Comparison of ENCODE assay signal across 15 cellular contexts in genomic region chr6:29509239-29509638, GRCh38. TPM values are rescaled to one million over a fixed set of nuclear protein-coding genes. Genes with fewer than 3 reads are reported as not detected.
DNase-seq lines count a peak whose midpoint lies in the region; ATAC-seq and TF ChIP-seq lines count a peak whose summit lies in the region.
"Had no signal": no experiment of that assay in that cellular context is flagged by ENCODE, and none has a peak within 500 bp of the region (broad histone marks: within the 10 kb centered on the region; RNA-seq: fewer than 3 reads in every experiment).

No MANE protein-coding gene starts in this region.

- H3K27me3 Mint-ChIP-seq in activated T-cell treated with anti-CD3 and anti-CD28 coated beads, Interleukin-2, amount 50 U/mL, for 72 hours (ENCODE audit: low read depth), result peaks cover 7% of the 10 kb centered on the region
- H3K27me3 Mint-ChIP-seq in nephron progenitor cell (ENCODE audit: low read depth, poor library complexity), result peaks cover 30% of the 10 kb centered on the region

- peak; percentile 29 to 51 for ATAC-seq in activated T-cell treated with anti-CD3 and anti-CD28 coated beads, Interleukin-2, amount 50 U/mL, for 72 hours (replicated peaks in 1 of 2)
- peak; percentile 91 for ATAC-seq in GM21576 (IDR thresholded peaks at IDR 0.05; ENCODE audit: unreplicated experiment)
- peak; percentile 72 for ATAC-seq in HG03159 (IDR thresholded peaks at IDR 0.05; ENCODE audit: unreplicated experiment)
- ATAC-seq in stimulated activated effector memory CD8-positive, alpha-beta T cell treated with anti-CD3 and anti-CD28 coated beads, Interleukin-12 subunit alpha, Interleukin-12 subunit beta, amount 100 ng/mL, for 72 hours, result peak; percentile 52

- H3K36me3 Mint-ChIP-seq in activated T-cell treated with anti-CD3 and anti-CD28 coated beads, Interleukin-2, amount 50 U/mL, for 72 hours (ENCODE audit: insufficient read depth in 2 of 2), result no peaks in the 10 kb centered on the region
- H3K36me3 Mint-ChIP-seq in stimulated activated effector memory CD8-positive, alpha-beta T cell treated with anti-CD3 and anti-CD28 coated beads, Interleukin-12 subunit alpha, Interleukin-12 subunit beta, amount 100 ng/mL, for 72 hours, result no peaks in the 10 kb centered on the region
- H3K36me3 Mint-ChIP-seq in nephron progenitor cell (ENCODE audit: low read depth), result no peaks in the 10 kb centered on the region
- H3K36me3 Mint-ChIP-seq: activated naive CD4-positive, alpha-beta T cell treated with anti-CD3 and anti-CD28 coated beads, Interleukin-2, amount 50 U/mL, for 72 hours had no signal

- no peak for TF ChIP-seq CTCF in nephron progenitor cell (IDR thresholded peaks at IDR 0.05)

- H3K9me3 Mint-ChIP-seq in activated T-cell treated with anti-CD3 and anti-CD28 coated beads, Interleukin-2, amount 50 U/mL, for 72 hours, result no peaks in the 10 kb centered on the region
- no peaks in the 10 kb centered on the region for H3K9me3 Mint-ChIP-seq in stimulated activated effector memory CD8-positive, alpha-beta T cell treated with anti-CD3 and anti-CD28 coated beads, Interleukin-12 subunit alpha, Interleukin-12 subunit beta, amount 100 ng/mL, for 72 hours
- peaks cover 3% of the 10 kb centered on the region for H3K9me3 Mint-ChIP-seq in nephron progenitor cell
- H3K9me3 Mint-ChIP-seq: activated naive CD4-positive, alpha-beta T cell treated with anti-CD3 and anti-CD28 coated beads, Interleukin-2, amount 50 U/mL, for 72 hours had no signal

- no peak overlapping the region for H3K4me3 Mint-ChIP-seq in activated T-cell treated with anti-CD3 and anti-CD28 coated beads, Interleukin-2, amount 50 U/mL, for 72 hours
- no peak overlapping the region for H3K4me3 Mint-ChIP-seq in stimulated activated effector memory CD8-positive, alpha-beta T cell treated with anti-CD3 and anti-CD28 coated beads, Interleukin-12 subunit alpha, Interleukin-12 subunit beta, amount 100 ng/mL, for 72 hours
- H3K4me3 Mint-ChIP-seq in nephron progenitor cell, result no peak overlapping the region

- DNase-seq in activated T-cell treated with anti-CD3 and anti-CD28 coated beads, Interleukin-2, amount 50 U/mL, for 72 hours, result peak; percentile 6 to 8
- no peak for DNase-seq in activated T-cell treated with anti-CD3 and anti-CD28 coated beads, Interleukin-2, amount 50 U/mL, for 48 hours
- DNase-seq in stimulated activated effector memory CD8-positive, alpha-beta T cell treated with anti-CD3 and anti-CD28 coated beads, Interleukin-12 subunit alpha, Interleukin-12 subunit beta, amount 100 ng/mL, for 72 hours (ENCODE audit: low spot score in 2 of 2), result peak in 1 of 2 donors; percentile 50
- no peak for DNase-seq in SKM-1 (lab: John Stamatoyannopoulos, UW; ENCODE audit: unreplicated experiment)
- DNase-seq in nephron progenitor cell, result no peak
- no peak for DNase-seq in EL
- DNase-seq: ACHN; activated CD4-positive, alpha-beta T cell treated with anti-CD3 and anti-CD28 coated beads, Interleukin-2, amount 50 U/mL, for 48 hours; DMS79; NCI-H1436; NCI-H82; spleen had no signal

- H3K4me1 Mint-ChIP-seq in activated T-cell treated with anti-CD3 and anti-CD28 coated beads, Interleukin-2, amount 50 U/mL, for 72 hours (ENCODE audit: low read depth), result no peaks in the 10 kb centered on the region
- H3K4me1 Mint-ChIP-seq in stimulated activated effector memory CD8-positive, alpha-beta T cell treated with anti-CD3 and anti-CD28 coated beads, Interleukin-12 subunit alpha, Interleukin-12 subunit beta, amount 100 ng/mL, for 72 hours, result no peaks in the 10 kb centered on the region
- H3K4me1 Mint-ChIP-seq in nephron progenitor cell, result no peaks in the 10 kb centered on the region

- H3K27ac Mint-ChIP-seq in activated T-cell treated with anti-CD3 and anti-CD28 coated beads, Interleukin-2, amount 50 U/mL, for 72 hours, result no peak overlapping the region
- H3K27ac Mint-ChIP-seq in stimulated activated effector memory CD8-positive, alpha-beta T cell treated with anti-CD3 and anti-CD28 coated beads, Interleukin-12 subunit alpha, Interleukin-12 subunit beta, amount 100 ng/mL, for 72 hours, result no peak overlapping the region
- H3K27ac Mint-ChIP-seq in nephron progenitor cell, result no peak overlapping the region
- H3K27ac Mint-ChIP-seq: activated naive CD4-positive, alpha-beta T cell treated with anti-CD3 and anti-CD28 coated beads, Interleukin-2, amount 50 U/mL, for 72 hours had no signal

RNA-seq across cellular contexts. Expression of gene MAS1L, which starts 21.5 kb away (rescaled TPM):
- not detected for total RNA-seq in activated T-cell treated with anti-CD3 and anti-CD28 coated beads, Interleukin-2, amount 50 U/mL, for 72 hours
- total RNA-seq: activated naive CD4-positive, alpha-beta T cell treated with anti-CD3 and anti-CD28 coated beads, Interleukin-2, amount 50 U/mL, for 72 hours; spleen had no signal

RNA-seq across cellular contexts. Expression of gene UBD, which starts 50.3 kb away (rescaled TPM):
- 1 to 10 TPM; 1.3 to 2.1 TPM for total RNA-seq in activated T-cell treated with anti-CD3 and anti-CD28 coated beads, Interleukin-2, amount 50 U/mL, for 72 hours

RNA-seq across cellular contexts. Expression of gene OR2H1, which starts 52.3 kb away (rescaled TPM):
- total RNA-seq in activated T-cell treated with anti-CD3 and anti-CD28 coated beads, Interleukin-2, amount 50 U/mL, for 72 hours, result not detected
- total RNA-seq: activated naive CD4-positive, alpha-beta T cell treated with anti-CD3 and anti-CD28 coated beads, Interleukin-2, amount 50 U/mL, for 72 hours; spleen had no signal

RNA-seq across cellular contexts. Expression of gene OR11A1, which starts 52.4 kb away (rescaled TPM):
- total RNA-seq in activated T-cell treated with anti-CD3 and anti-CD28 coated beads, Interleukin-2, amount 50 U/mL, for 72 hours, result not detected
- total RNA-seq: activated naive CD4-positive, alpha-beta T cell treated with anti-CD3 and anti-CD28 coated beads, Interleukin-2, amount 50 U/mL, for 72 hours; spleen had no signal

Comparison
In these comparisons a context has a peak if more than half of its experiments do, and no peak if none do; other contexts are left out.
1. DNase-seq: peak in activated T-cell treated with anti-CD3 and anti-CD28 coated beads, Interleukin-2, amount 50 U/mL, for 72 hours (2 of 2); none in activated T-cell treated with anti-CD3 and anti-CD28 coated beads, Interleukin-2, amount 50 U/mL, for 48 hours (0 of 2), SKM-1 (single experiment), nephron progenitor cell (single experiment) and EL (single experiment).
2. ATAC-seq: peak in every context shown above with its lines; median percentile 91 in GM21576; 72 in HG03159; 52 in stimulated activated effector memory CD8-positive, alpha-beta T cell treated with anti-CD3 and anti-CD28 coated beads, Interleukin-12 subunit alpha, Interleukin-12 subunit beta, amount 100 ng/mL, for 72 hours; 40 in activated T-cell treated with anti-CD3 and anti-CD28 coated beads, Interleukin-2, amount 50 U/mL, for 72 hours.